In the genomic region with DNA sequence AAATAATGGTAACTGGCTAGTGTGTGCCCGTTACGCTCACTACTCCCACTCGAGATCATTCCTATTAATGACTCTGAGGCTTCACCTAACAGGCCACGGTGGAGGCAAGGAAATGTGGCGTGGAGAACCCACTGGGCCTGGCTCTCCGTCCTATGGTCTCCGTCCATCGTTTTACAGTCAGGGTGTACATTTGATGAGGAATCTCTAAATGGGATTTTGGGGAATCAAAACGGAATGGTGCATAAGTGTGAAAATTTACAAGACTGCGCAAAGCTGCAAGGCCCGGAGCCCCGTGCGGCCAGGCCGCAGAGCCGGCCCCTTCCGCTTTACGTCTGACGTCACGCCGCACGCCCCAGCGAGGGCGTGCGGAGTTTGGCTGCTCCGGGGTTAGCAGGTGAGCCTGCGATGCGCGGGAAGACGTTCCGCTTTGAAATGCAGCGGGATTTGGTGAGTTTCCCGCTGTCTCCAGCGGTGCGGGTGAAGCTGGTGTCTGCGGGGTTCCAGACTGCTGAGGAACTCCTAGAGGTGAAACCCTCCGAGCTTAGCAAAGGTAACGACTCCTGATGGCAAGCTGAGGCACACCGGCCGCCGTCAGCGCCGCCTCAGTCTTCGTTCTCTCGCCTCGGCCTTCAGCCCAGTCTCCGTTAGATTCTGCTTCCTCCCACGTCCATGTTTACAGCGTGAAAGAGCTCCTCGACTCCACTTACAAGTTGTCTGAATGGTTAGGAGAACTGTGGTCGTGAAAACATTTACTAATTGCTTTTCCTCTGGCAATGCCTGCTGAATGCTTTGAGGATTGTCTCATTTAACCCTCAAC, we compare ENCODE assay signal across 8 cellular contexts. TPM values are rescaled to one million over a fixed set of nuclear protein-coding genes. Genes with fewer than 3 reads are reported as not detected.
DNase-seq lines count a peak whose midpoint lies in the region; ATAC-seq, FAIRE-seq and TF ChIP-seq lines count a peak whose summit lies in the region.

Gene RAD51C (plus strand): TSS at position 364 of the 817 bp plus-strand sequence. CDS start 42 bp downstream, at position 406.

- H3K27ac Mint-ChIP-seq in T-helper 1 cell treated with Interleukin-12 subunit alpha and Interleukin-12 subunit beta and Interleukin-4 antibody, amounts not matched to agents 30 μg/mL and 1 μg/mL, for 36 hours: peak within 1 kb of the TSS; percentile 89
- H3K27ac Mint-ChIP-seq in progenitor cell of endocrine pancreas: peak within 1 kb of the TSS; percentile 88

- peaks cover 0 to 10% (median 0%) of the 10 kb centered on the region in 4 donors for H3K36me3 ChIP-seq in upper lobe of left lung

- TF ChIP-seq CTCF in progenitor cell of endocrine pancreas (IDR thresholded peaks at IDR 0.05; ENCODE audit: unreplicated experiment) (no peak), upper lobe of left lung (IDR thresholded peaks at IDR 0.05) (peak in 1 of 6 experiments; percentile 12)

- H3K4me3 ChIP-seq in upper lobe of left lung: peak within 1 kb of the TSS; percentile 41 to 76 (median 72)

- no peaks in the 10 kb centered on the region for H3K27me3 ChIP-seq in upper lobe of left lung

- DNase-seq in GM12892 (ENCODE audit: insufficient read length) (peak; percentile 81), NCI-H146 (lab: John Stamatoyannopoulos, UW) (peak; percentile 87), amniotic epithelial cell (ENCODE audit: low read depth) (peak; percentile 86), left cardiac atrium (peak; percentile 90), progenitor cell of endocrine pancreas (ENCODE audit: low spot score, unreplicated experiment) (peak; percentile 51), upper lobe of left lung (peak; percentile 82 to 97)

- H3K36me3 Mint-ChIP-seq in T-helper 1 cell treated with Interleukin-12 subunit alpha and Interleukin-12 subunit beta and Interleukin-4 antibody, amounts not matched to agents 30 μg/mL and 1 μg/mL, for 36 hours (ENCODE audit: low read depth): peaks cover 10% of the 10 kb centered on the region
- peaks cover 4% of the 10 kb centered on the region for H3K36me3 Mint-ChIP-seq in progenitor cell of endocrine pancreas (ENCODE audit: insufficient read depth)

- FAIRE-seq in GM12892 (lab: Jason Lieb, UNC): peak; percentile 87

- no peaks in the 10 kb centered on the region for H3K9me3 ChIP-seq in upper lobe of left lung

- peak; percentile 83 for TF ChIP-seq POLR2A in GM12892 (IDR thresholded peaks at IDR 0.05; ENCODE audit: low read depth, low read length)
- peak in 1 of 4 donors; percentile 72 for TF ChIP-seq POLR2A in upper lobe of left lung (IDR thresholded peaks at IDR 0.05)

- no peak for TF ChIP-seq EP300 in upper lobe of left lung (IDR thresholded peaks at IDR 0.05)

- peak within 1 kb of the TSS; percentile 70 to 88 (median 82) for H3K27ac ChIP-seq in upper lobe of left lung

- peak; percentile 92 for ATAC-seq in HG02763 (IDR thresholded peaks at IDR 0.05; ENCODE audit: unreplicated experiment)
- peak; percentile 99 to 100 for ATAC-seq in left cardiac atrium
- ATAC-seq in upper lobe of left lung (ENCODE audit: low FRiP score in 2 of 2): peak; percentile 95 to 99

- peaks cover 28% of the 10 kb centered on the region for H3K4me1 Mint-ChIP-seq in T-helper 1 cell treated with Interleukin-12 subunit alpha and Interleukin-12 subunit beta and Interleukin-4 antibody, amounts not matched to agents 30 μg/mL and 1 μg/mL, for 36 hours (ENCODE audit: low read depth)
- peaks cover 14% of the 10 kb centered on the region for H3K4me1 Mint-ChIP-seq in progenitor cell of endocrine pancreas (ENCODE audit: low read depth)

- peak within 1 kb of the TSS; percentile 89 for H3K4me3 Mint-ChIP-seq in T-helper 1 cell treated with Interleukin-12 subunit alpha and Interleukin-12 subunit beta and Interleukin-4 antibody, amounts not matched to agents 30 μg/mL and 1 μg/mL, for 36 hours
- H3K4me3 Mint-ChIP-seq in progenitor cell of endocrine pancreas (ENCODE audit: low read depth): peak within 1 kb of the TSS; percentile 80

- intact Hi-C loops in left cardiac atrium (cut with DNase I): loop anchor here (10.0 kb wide), 3 partner anchors 108 to 178 kb away; partner anchors contain the start of gene MTMR4 (in 1 of the 2)

- H3K4me1 ChIP-seq in upper lobe of left lung: peaks cover 9 to 23% (median 14%) of the 10 kb centered on the region in 4 donors

- H3K27me3 Mint-ChIP-seq in T-helper 1 cell treated with Interleukin-12 subunit alpha and Interleukin-12 subunit beta and Interleukin-4 antibody, amounts not matched to agents 30 μg/mL and 1 μg/mL, for 36 hours (ENCODE audit: low read depth): peaks cover 3% of the 10 kb centered on the region
- H3K27me3 Mint-ChIP-seq in progenitor cell of endocrine pancreas: no peaks in the 10 kb centered on the region

- 14 to 17% methylated on average over 43 to 47 of the region's 50 CpGs for WGBS in upper lobe of left lung, 2 donors

- no peaks in the 10 kb centered on the region for H3K9me3 Mint-ChIP-seq in T-helper 1 cell treated with Interleukin-12 subunit alpha and Interleukin-12 subunit beta and Interleukin-4 antibody, amounts not matched to agents 30 μg/mL and 1 μg/mL, for 36 hours
- no peaks in the 10 kb centered on the region for H3K9me3 Mint-ChIP-seq in progenitor cell of endocrine pancreas (ENCODE audit: low read depth)

RNA-seq across cellular contexts. Expression of gene RAD51C, which starts in this region (rescaled TPM):
- polyA plus RNA-seq in GM12892 (2012; ENCODE audit: missing spikeins): 84.1 TPM
- 10 to 100 TPM; 32.4 to 36.8 TPM for total RNA-seq in left cardiac atrium
- 32.7 and 33.3 TPM in 2 replicates for total RNA-seq in progenitor cell of endocrine pancreas
- total RNA-seq in upper lobe of left lung: 10 to 100 TPM; 10.9 to 21.0 (median 15.9) TPM

Comparison
In these comparisons a context has a peak if more than half of its experiments do, and no peak if none do; other contexts are left out.
1. Peak in every context shown above with its lines: DNase-seq, ATAC-seq, H3K4me3 ChIP-seq and H3K27ac ChIP-seq.